In genomic region chr1:75672528-75673393, GRCh38 we compare ENCODE assay signal across 1 cellular context.
TF ChIP-seq lines count a peak whose summit lies in the region.

No MANE protein-coding gene starts in this region.

TF ChIP-seq in HepG2, 621 proteins besides CTCF, POLR2A, EP300 and RAD21 (continued from another document):
- TF ChIP-seq NFE2L1 (CRISPR knock-in tag; IDR thresholded peaks at IDR 0.05; ENCODE audit: borderline replicate concordance), result peak; percentile 73; the same call in 1 of the 2 replicates
- no peak for TF ChIP-seq NFYB (CRISPR knock-in tag; IDR thresholded peaks at IDR 0.05)
- TF ChIP-seq MAFK (conservative IDR thresholded peaks at IDR 0.05 in 1 of 2, IDR thresholded peaks at IDR 0.05 in 1 of 2; ENCODE audit: low read length in 2 of 2), result peak; percentile 94 to 97
- peak; percentile 98 for TF ChIP-seq NFE2L2 (IDR thresholded peaks at IDR 0.05; ENCODE audit: low read length)
- peak; percentile 94 for TF ChIP-seq SIX4 (CRISPR knock-in tag; IDR thresholded peaks at IDR 0.05)
- peak; percentile 96 for TF ChIP-seq SIX1 (CRISPR knock-in tag; IDR thresholded peaks at IDR 0.05; ENCODE audit: borderline replicate concordance)
- 0 out of 2 replicates have a peak, but pooled peaks have one; percentile 23 for TF ChIP-seq ARNTL (CRISPR knock-in tag; IDR thresholded peaks at IDR 0.05)
- TF ChIP-seq IRF2 (CRISPR knock-in tag; IDR thresholded peaks at IDR 0.05), result peak; percentile 39; the same call in 1 of the 2 replicates
- no peak for TF ChIP-seq DMTF1 (CRISPR knock-in tag; IDR thresholded peaks at IDR 0.05)
- TF ChIP-seq REST (IDR thresholded peaks at IDR 0.05; ENCODE audit: borderline replicate concordance in 1 of 2, low read depth in 1 of 2, low read length in 2 of 2), result 0 out of 4 replicates have a peak, but pooled peaks of 1 of the 2 experiments have one; percentile 12
- TF ChIP-seq CERS6 (CRISPR knock-in tag; IDR thresholded peaks at IDR 0.05), result no peak
- TF ChIP-seq ZMYM4 (CRISPR knock-in tag; IDR thresholded peaks at IDR 0.05), result peak; percentile 50
- TF ChIP-seq TEAD3 (CRISPR knock-in tag; optimal IDR thresholded peaks at IDR 0.05; ENCODE audit: borderline replicate concordance), result peak; percentile 75
- TF ChIP-seq HNF4A (CRISPR knock-in tag; IDR thresholded peaks at IDR 0.05), result peak; percentile 35; the same call in 1 of the 2 replicates
- 0 out of 2 replicates have a peak, but pooled peaks have one; percentile 27 for TF ChIP-seq HINFP (CRISPR knock-in tag; IDR thresholded peaks at IDR 0.05; ENCODE audit: low read depth)
- TF ChIP-seq ZNF234 (CRISPR knock-in tag; conservative IDR thresholded peaks at IDR 0.05), result 0 out of 2 replicates have a peak, but pooled peaks have one; percentile 24
- peak; percentile 44 for TF ChIP-seq ZFY (CRISPR knock-in tag; IDR thresholded peaks at IDR 0.05)
- TF ChIP-seq PHF8 (CRISPR knock-in tag; IDR thresholded peaks at IDR 0.05), result peak; percentile 49
- TF ChIP-seq JDP2 (CRISPR knock-in tag; IDR thresholded peaks at IDR 0.05; ENCODE audit: borderline replicate concordance), result no peak
- peak; percentile 36; the same call in 1 of the 2 replicates for TF ChIP-seq ZNF501 (CRISPR knock-in tag; IDR thresholded peaks at IDR 0.05)
- no peak for TF ChIP-seq ZNF879 (CRISPR knock-in tag; IDR thresholded peaks at IDR 0.05)
- TF ChIP-seq ZNF580 (CRISPR knock-in tag; IDR thresholded peaks at IDR 0.05; ENCODE audit: borderline replicate concordance, low read depth), result no peak
